ENCODE assay signal across 1 cellular context in genomic region chr16:57840833-57841232, GRCh38.
A peak's percentile ranks its signal among the peaks of the same experiment; 100 is the strongest.
TF ChIP-seq lines count a peak whose summit lies in the region.

No MANE protein-coding gene starts in this region.

TF ChIP-seq in HepG2, 621 proteins besides CTCF, POLR2A, EP300 and RAD21 (continued from another document and continues in another):
- TF ChIP-seq ZHX2 (IDR thresholded peaks at IDR 0.05; ENCODE audit: low read depth) (peak; percentile 18; the same call in 1 of the 2 replicates), ZHX2 (CRISPR knock-in tag; IDR thresholded peaks at IDR 0.05; ENCODE audit: borderline replicate concordance) (no peak), YEATS2 (CRISPR knock-in tag; IDR thresholded peaks at IDR 0.05; ENCODE audit: borderline replicate concordance) (peak; percentile 51; the same call in 1 of the 2 replicates), MXI1 (IDR thresholded peaks at IDR 0.05; ENCODE audit: borderline replicate concordance, low read depth, low read length) (no peak), ZNF337 (CRISPR knock-in tag; IDR thresholded peaks at IDR 0.05; ENCODE audit: borderline replicate concordance, low read depth) (0 out of 2 replicates have a peak, but pooled peaks have one; percentile 65), SAP130 (CRISPR knock-in tag; IDR thresholded peaks at IDR 0.05; ENCODE audit: low read depth) (peak; percentile 88), RFXAP (CRISPR knock-in tag; IDR thresholded peaks at IDR 0.05; ENCODE audit: borderline replicate concordance) (no peak), EED (CRISPR knock-in tag; IDR thresholded peaks at IDR 0.05) (no peak), ZNF546 (CRISPR knock-in tag; conservative IDR thresholded peaks at IDR 0.05) (no peak), ZNF652 (CRISPR knock-in tag; IDR thresholded peaks at IDR 0.05; ENCODE audit: borderline replicate concordance, low read depth) (no peak), ZNF350 (CRISPR knock-in tag; IDR thresholded peaks at IDR 0.05; ENCODE audit: borderline replicate concordance, low read depth) (no peak; the same call in 1 of the 2 replicates), RBFOX2 (IDR thresholded peaks at IDR 0.05; ENCODE audit: low read depth, low read length) (no peak), KDM5A (IDR thresholded peaks at IDR 0.05; ENCODE audit: borderline replicate concordance, low read length) (no peak), ADNP (CRISPR knock-in tag; IDR thresholded peaks at IDR 0.05) (no peak), ZNF451 (CRISPR knock-in tag; IDR thresholded peaks at IDR 0.05) (no peak), ELF4 (CRISPR knock-in tag; IDR thresholded peaks at IDR 0.05; ENCODE audit: borderline replicate concordance) (no peak), ZNF343 (CRISPR knock-in tag; IDR thresholded peaks at IDR 0.05) (no peak), HNRNPH1 (optimal IDR thresholded peaks at IDR 0.05; ENCODE audit: low read depth, low read length) (no peak), ZSCAN9 (CRISPR knock-in tag; IDR thresholded peaks at IDR 0.05; ENCODE audit: borderline replicate concordance) (0 out of 2 replicates have a peak, but pooled peaks have one; percentile 16), ZNF230 (CRISPR knock-in tag; IDR thresholded peaks at IDR 0.05) (no peak), KLF9 (CRISPR knock-in tag; IDR thresholded peaks at IDR 0.05; ENCODE audit: low read depth) (no peak), SMAD3 (CRISPR knock-in tag; IDR thresholded peaks at IDR 0.05) (no peak), PLRG1 (conservative IDR thresholded peaks at IDR 0.05) (no peak), AHR (CRISPR knock-in tag; IDR thresholded peaks at IDR 0.05) (no peak), RFX5 (IDR thresholded peaks at IDR 0.05; ENCODE audit: low read depth, low read length) (no peak), ZNF777 (CRISPR knock-in tag; IDR thresholded peaks at IDR 0.05) (no peak), ZSCAN20 (CRISPR knock-in tag; IDR thresholded peaks at IDR 0.05; ENCODE audit: borderline replicate concordance) (no peak), CSRNP2 (CRISPR knock-in tag; conservative IDR thresholded peaks at IDR 0.05; ENCODE audit: low read depth) (no peak), ATF7 (IDR thresholded peaks at IDR 0.05) (no peak), ATF7 (CRISPR knock-in tag; IDR thresholded peaks at IDR 0.05) (no peak), ZNF792 (CRISPR knock-in tag; IDR thresholded peaks at IDR 0.05) (peak; percentile 91), TBX3 (IDR thresholded peaks at IDR 0.05; ENCODE audit: borderline replicate concordance) (no peak), ATF1 (CRISPR knock-in tag; IDR thresholded peaks at IDR 0.05) (no peak), ZNF609 (CRISPR knock-in tag; IDR thresholded peaks at IDR 0.05; ENCODE audit: borderline replicate concordance) (peak; percentile 82; the same call in 1 of the 2 replicates), HIC2 (CRISPR knock-in tag; IDR thresholded peaks at IDR 0.05; ENCODE audit: low read depth) (no peak), KDM2A (CRISPR knock-in tag; IDR thresholded peaks at IDR 0.05; ENCODE audit: borderline replicate concordance, low read depth) (peak; percentile 44; the same call in 1 of the 2 replicates), SCMH1 (CRISPR knock-in tag; IDR thresholded peaks at IDR 0.05; ENCODE audit: borderline replicate concordance) (no peak), ZNF878 (CRISPR knock-in tag; IDR thresholded peaks at IDR 0.05) (peak; percentile 53; the same call in 1 of the 2 replicates), RNF2 (conservative IDR thresholded peaks at IDR 0.05; ENCODE audit: low read depth) (0 out of 2 replicates have a peak, but pooled peaks have one; percentile 34), FOXK2 (IDR thresholded peaks at IDR 0.05) (no peak), ZNF121 (CRISPR knock-in tag; IDR thresholded peaks at IDR 0.05) (peak; percentile 91), GTF3A (CRISPR knock-in tag; conservative IDR thresholded peaks at IDR 0.05) (no peak), ESRRA (CRISPR knock-in tag; IDR thresholded peaks at IDR 0.05; ENCODE audit: low read depth) (0 out of 2 replicates have a peak, but pooled peaks have one; percentile 63), ONECUT2 (CRISPR knock-in tag; IDR thresholded peaks at IDR 0.05) (no peak)
- TF ChIP-seq, protein P1, sequence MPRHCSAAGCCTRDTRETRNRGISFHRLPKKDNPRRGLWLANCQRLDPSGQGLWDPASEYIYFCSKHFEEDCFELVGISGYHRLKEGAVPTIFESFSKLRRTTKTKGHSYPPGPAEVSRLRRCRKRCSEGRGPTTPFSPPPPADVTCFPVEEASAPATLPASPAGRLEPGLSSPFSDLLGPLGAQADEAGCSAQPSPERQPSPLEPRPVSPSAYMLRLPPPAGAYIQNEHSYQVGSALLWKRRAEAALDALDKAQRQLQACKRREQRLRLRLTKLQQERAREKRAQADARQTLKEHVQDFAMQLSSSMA (CRISPR knock-in tag; IDR thresholded peaks at IDR 0.05) = no peak
- TF ChIP-seq, protein P2, sequence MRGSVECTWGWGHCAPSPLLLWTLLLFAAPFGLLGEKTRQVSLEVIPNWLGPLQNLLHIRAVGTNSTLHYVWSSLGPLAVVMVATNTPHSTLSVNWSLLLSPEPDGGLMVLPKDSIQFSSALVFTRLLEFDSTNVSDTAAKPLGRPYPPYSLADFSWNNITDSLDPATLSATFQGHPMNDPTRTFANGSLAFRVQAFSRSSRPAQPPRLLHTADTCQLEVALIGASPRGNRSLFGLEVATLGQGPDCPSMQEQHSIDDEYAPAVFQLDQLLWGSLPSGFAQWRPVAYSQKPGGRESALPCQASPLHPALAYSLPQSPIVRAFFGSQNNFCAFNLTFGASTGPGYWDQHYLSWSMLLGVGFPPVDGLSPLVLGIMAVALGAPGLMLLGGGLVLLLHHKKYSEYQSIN (CRISPR knock-in tag; IDR thresholded peaks at IDR 0.05; ENCODE audit: borderline replicate concordance) = no peak
- TF ChIP-seq, protein P3, sequence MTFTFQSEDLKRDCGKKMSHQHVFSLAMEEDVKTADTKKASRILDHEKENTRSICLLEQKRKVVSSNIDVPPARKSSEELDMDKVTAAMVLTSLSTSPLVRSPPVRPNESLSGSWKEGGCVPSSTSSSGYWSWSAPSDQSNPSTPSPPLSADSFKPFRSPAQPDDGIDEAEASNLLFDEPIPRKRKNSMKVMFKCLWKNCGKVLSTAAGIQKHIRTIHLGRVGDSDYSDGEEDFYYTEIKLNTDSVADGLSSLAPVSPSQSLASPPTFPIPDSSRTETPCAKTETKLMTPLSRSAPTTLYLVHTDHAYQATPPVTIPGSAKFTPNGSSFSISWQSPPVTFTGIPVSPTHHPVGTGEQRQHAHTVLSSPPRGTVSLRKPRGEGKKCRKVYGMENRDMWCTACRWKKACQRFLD (CRISPR knock-in tag; IDR thresholded peaks at IDR 0.05; ENCODE audit: borderline replicate concordance) = no peak
